23 cellular contexts compared by ENCODE assay signal in the genomic region with DNA sequence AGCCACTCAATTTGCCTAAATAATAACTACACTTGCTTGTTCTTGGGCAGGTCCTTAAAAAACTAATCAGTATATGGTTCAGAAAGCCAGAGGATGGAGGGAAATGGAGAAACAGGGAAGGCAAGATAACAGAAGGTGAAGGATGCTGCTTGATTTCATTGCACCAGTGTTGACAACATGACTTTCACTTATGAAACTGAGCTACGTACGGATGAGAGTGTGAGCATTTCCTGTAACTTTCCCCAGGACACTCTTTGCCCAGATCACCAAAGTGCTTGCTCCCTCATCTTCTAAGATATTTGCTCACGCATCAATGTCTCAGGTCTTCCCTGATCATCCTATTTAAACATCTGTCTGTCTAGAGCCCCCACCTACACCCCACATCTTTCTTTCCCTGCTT. TPM values are rescaled to one million over a fixed set of nuclear protein-coding genes. Genes with fewer than 3 reads are reported as not detected.
A peak's percentile ranks its signal among the peaks of the same experiment; 100 is the strongest.
DNase-seq lines count a peak whose midpoint lies in the region; ATAC-seq, FAIRE-seq and TF ChIP-seq lines count a peak whose summit lies in the region.
"Had no signal": no experiment of that assay in that cellular context is flagged by ENCODE, and none has a peak within 500 bp of the region (broad histone marks: within the 10 kb centered on the region; RNA-seq: fewer than 3 reads in every experiment).

No MANE protein-coding gene starts in this region.

- TF ChIP-seq EP300 in A549 (IDR thresholded peaks at IDR 0.05), result no peak

- DNase-seq in A549 (ENCODE audit: low read depth in 1 of 2, low spot score in 1 of 2) (no peak), GM12891 (ENCODE audit: insufficient read length, low spot score) (no peak), NCI-H69 (lab: John Stamatoyannopoulos, UW) (peak; percentile 6), kidney (no peak), glutamatergic neuron (no peak), KBM-7 (no peak), NCI-H2107 (lab: John Stamatoyannopoulos, UW) (no peak)
- DNase-seq: CD4-positive, CD25-positive, alpha-beta regulatory T cell; CD8-positive, alpha-beta T cell; DMS 273 treated with DMSO at 0.1 percent for 48 hours; DMS79; EL; GDM1; GOT3; H9; HFFc6 had no signal

- H3K36me3 Mint-ChIP-seq in glutamatergic neuron (ENCODE audit: unreplicated experiment), result no peaks in the 10 kb centered on the region
- H3K36me3 Mint-ChIP-seq: CD8-positive, alpha-beta T cell had no signal

- CTCF ChIA-PET in A549 (lab: Yijun Ruan, JAX), result interaction anchor here (0.9 to 1.1 kb wide), 3 partner anchors 25 to 82 kb away, joined by 3 to 4 read pairs (median 3); no protein-coding TSS in a partner anchor

- WGBS in A549 (ENCODE audit: missing lambda C conversion rate), result 83% methylated on average over 3 of the region's 3 CpGs

- no peak overlapping the region for H3K4me3 Mint-ChIP-seq in glutamatergic neuron (ENCODE audit: unreplicated experiment)
- H3K4me3 Mint-ChIP-seq: B cell; CD4-positive, CD25-positive, alpha-beta regulatory T cell; CD8-positive, alpha-beta T cell; H9; HFFc6 had no signal

- H3K4me1 ChIP-seq in A549 (peaks cover 7% of the 10 kb centered on the region; the same call in 2 of the 3 replicates), kidney (ENCODE audit: control insufficient read depth in 1 of 2, insufficient read depth in 1 of 2, low read depth in 1 of 2, low read length in 2 of 2) (peaks cover 0 to 16% of the 10 kb centered on the region in 2 donors)

- no peak for TF ChIP-seq RAD21 in A549 (conservative IDR thresholded peaks at IDR 0.05 in 1 of 2, IDR thresholded peaks at IDR 0.05 in 1 of 2)

- H3K27me3 Mint-ChIP-seq in glutamatergic neuron (ENCODE audit: unreplicated experiment), result peaks cover 5% of the 10 kb centered on the region

- in situ Hi-C loops in KBM-7 (cut with MboI; ENCODE audit: low pct_unique_long_range_greater_than_20kb, low sequenced_read_pairs), result no loop called here

- intact Hi-C loops in kidney (cut with DNase I), result no loop called here

- POLR2A ChIA-PET in A549 (lab: Yijun Ruan, JAX), result no interaction called here

- FAIRE-seq in A549 (lab: Jason Lieb, UNC), result peak; percentile 59
- FAIRE-seq in GM12891 (lab: Jason Lieb, UNC), result peak; percentile 60
- no peak for FAIRE-seq in kidney (lab: Jason Lieb, UNC)
- FAIRE-seq: D721Med, GM12878 had no signal

- H3K36me3 ChIP-seq in kidney (ENCODE audit: control insufficient read depth in 1 of 2, insufficient read depth in 2 of 2, low read length in 2 of 2), result no peaks in the 10 kb centered on the region
- H3K36me3 ChIP-seq: BLaER1 had no signal

- no peak overlapping the region for H3K27ac Mint-ChIP-seq in glutamatergic neuron (ENCODE audit: unreplicated experiment)
- H3K27ac Mint-ChIP-seq: B cell; CD4-positive, CD25-positive, alpha-beta regulatory T cell; CD8-positive, alpha-beta T cell; H9; HFFc6 had no signal

- H3K4me2 ChIP-seq in A549, result no peak overlapping the region; the same call in 2 of the 3 replicates
- H3K4me2 ChIP-seq: BLaER1 had no signal

- no peaks in the 10 kb centered on the region for H3K4me1 Mint-ChIP-seq in glutamatergic neuron (ENCODE audit: low read depth, unreplicated experiment)
- H3K4me1 Mint-ChIP-seq: B cell; CD4-positive, CD25-positive, alpha-beta regulatory T cell had no signal

- no peaks in the 10 kb centered on the region for H3K9me3 ChIP-seq in A549
- H3K9me3 ChIP-seq in kidney (ENCODE audit: control insufficient read depth in 1 of 2, low read length in 2 of 2), result no peaks in the 10 kb centered on the region
- H3K9me3 ChIP-seq: BLaER1 had no signal

- TF ChIP-seq POLR2A in A549 (IDR thresholded peaks at IDR 0.05; ENCODE audit: low read length), result no peak
- no peak for TF ChIP-seq POLR2A in GM12891 (IDR thresholded peaks at IDR 0.05; ENCODE audit: low read depth, low read length)

- TF ChIP-seq CTCF in A549 (IDR thresholded peaks at IDR 0.05) (no peak), kidney (IDR thresholded peaks at IDR 0.05; ENCODE audit: borderline replicate concordance, extremely low read depth, insufficient read depth) (no peak), glutamatergic neuron (IDR thresholded peaks at IDR 0.05; ENCODE audit: partially characterized antibody, unreplicated experiment) (no peak)

- no peaks in the 10 kb centered on the region for H3K9me3 Mint-ChIP-seq in glutamatergic neuron (ENCODE audit: unreplicated experiment)
- H3K9me3 Mint-ChIP-seq: CD4-positive, CD25-positive, alpha-beta regulatory T cell; CD8-positive, alpha-beta T cell; H9; HFFc6 had no signal

- ATAC-seq in A549 (no peak), HG03442 (IDR thresholded peaks at IDR 0.05; ENCODE audit: unreplicated experiment) (no peak)
- ATAC-seq: CD8-positive, alpha-beta T cell; GM12878; HCT116 had no signal

- H3K4me3 ChIP-seq in A549 (no peak overlapping the region), kidney (ENCODE audit: low read length in 2 of 2) (peak overlapping the region; percentile 27 to 49)
- H3K4me3 ChIP-seq: BLaER1, GM12878 had no signal

- no peak overlapping the region for H3K9ac ChIP-seq in kidney (ENCODE audit: low read length in 2 of 2)
- H3K9ac ChIP-seq: BLaER1 had no signal

- no peak overlapping the region for H3K27ac ChIP-seq in A549
- H3K27ac ChIP-seq in kidney (ENCODE audit: low read depth in 2 of 2, low read length in 2 of 2), result peak overlapping the region in 1 of 2 donors; percentile 51
- H3K27ac ChIP-seq: BLaER1, C4-2B had no signal

TF ChIP-seq in A549, 52 proteins besides CTCF, POLR2A, EP300 and RAD21 (continues in another document):
- TF ChIP-seq HDAC2 (IDR thresholded peaks at IDR 0.05) (no peak), RNF2 (IDR thresholded peaks at IDR 0.05; ENCODE audit: borderline replicate concordance, low read depth) (no peak), ZNF302 (CRISPR knock-in tag; IDR thresholded peaks at IDR 0.05) (no peak), MYC (IDR thresholded peaks at IDR 0.05; ENCODE audit: borderline replicate concordance, low read length) (no peak), FOSL2 (IDR thresholded peaks at IDR 0.05) (no peak), FOSL2 (CRISPR knock-in tag; IDR thresholded peaks at IDR 0.05) (no peak), TFCP2L1 (CRISPR knock-in tag; IDR thresholded peaks at IDR 0.05) (no peak), BHLHE40 (IDR thresholded peaks at IDR 0.05; ENCODE audit: low read depth, low read length) (no peak), NFE2L2 (conservative IDR thresholded peaks at IDR 0.05; ENCODE audit: low read length) (no peak), NPAS2 (CRISPR knock-in tag; IDR thresholded peaks at IDR 0.05; ENCODE audit: borderline replicate concordance) (no peak), MAFK (IDR thresholded peaks at IDR 0.05; ENCODE audit: partially characterized antibody) (no peak), JUNB (IDR thresholded peaks at IDR 0.05) (no peak), CBX8 (IDR thresholded peaks at IDR 0.05) (no peak)
- TF ChIP-seq, protein P1, sequence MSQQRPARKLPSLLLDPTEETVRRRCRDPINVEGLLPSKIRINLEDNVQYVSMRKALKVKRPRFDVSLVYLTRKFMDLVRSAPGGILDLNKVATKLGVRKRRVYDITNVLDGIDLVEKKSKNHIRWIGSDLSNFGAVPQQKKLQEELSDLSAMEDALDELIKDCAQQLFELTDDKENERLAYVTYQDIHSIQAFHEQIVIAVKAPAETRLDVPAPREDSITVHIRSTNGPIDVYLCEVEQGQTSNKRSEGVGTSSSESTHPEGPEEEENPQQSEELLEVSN (IDR thresholded peaks at IDR 0.05; ENCODE audit: borderline replicate concordance, low read depth), result no peak

TF ChIP-seq in GM12891, 5 proteins besides CTCF, POLR2A, EP300 and RAD21:
- no peak for TF ChIP-seq PAX5 (IDR thresholded peaks at IDR 0.05; ENCODE audit: insufficient read depth, low read length, severe bottlenecking)
- TF ChIP-seq TAF1 (IDR thresholded peaks at IDR 0.05; ENCODE audit: low read depth, low read length), result no peak
- no peak for TF ChIP-seq POLR2AphosphoS5 (IDR thresholded peaks at IDR 0.05; ENCODE audit: low read depth, low read length)
- TF ChIP-seq POU2F2 (IDR thresholded peaks at IDR 0.05; ENCODE audit: low read depth, low read length), result no peak

RNA-seq across cellular contexts. Expression of a gene that starts 37.4 kb away (rescaled TPM):
- polyA plus RNA-seq in A549 (2011; rRNA removed) (73.0 and 83.9 TPM in 2 replicates), A549 (2017; fragmentation: RNase III; extraction: RNeasy Plus Mini Kit Qiagen cat#74134 plus additional on column Dnase treatment) (29.1 to 36.0 TPM (median 32.8 TPM) in 3 replicates), kidney (ENCODE audit: insufficient read depth, low read depth, low replicate concordance) (19.6 TPM)
- polyA plus RNA-seq in A549 (2012; cell fraction: cytosol; rRNA removed), result 22.5 and 28.4 TPM in 2 replicates
- 25.8 and 35.9 TPM in 2 replicates for polyA plus RNA-seq in A549 (2012; cell fraction: nucleus; rRNA removed)
- polyA minus RNA-seq in A549 (2011; rRNA and poly(A)+ RNA removed), result 112 and 123 TPM in 2 replicates
- polyA plus RNA-seq in GM12891 (2012; ENCODE audit: low read depth, missing spikeins), result 5.1 TPM
- total RNA-seq in kidney (12.9 TPM), glutamatergic neuron (ENCODE audit: unreplicated experiment) (40.9 TPM)
